1 cellular context compared by ENCODE assay signal in genomic region chr2:201973316-201973715, GRCh38.
TF ChIP-seq lines count a peak whose summit lies in the region.

No MANE protein-coding gene starts in this region.

TF ChIP-seq in SK-N-SH, 30 proteins besides CTCF, POLR2A, EP300 and RAD21 (continued from another document):
- no peak for TF ChIP-seq SMC3 (IDR thresholded peaks at IDR 0.05; ENCODE audit: low read depth, low read length)
- no peak for TF ChIP-seq MAX (IDR thresholded peaks at IDR 0.05; ENCODE audit: low read depth)
- TF ChIP-seq CHD2 (IDR thresholded peaks at IDR 0.05; ENCODE audit: low read length, partially characterized antibody) = no peak
- TF ChIP-seq FOXM1 (IDR thresholded peaks at IDR 0.05; ENCODE audit: low read depth) = no peak
- TF ChIP-seq POLR2AphosphoS5 (IDR thresholded peaks at IDR 0.05; ENCODE audit: low read depth, low read length) = no peak
- TF ChIP-seq SIN3A (IDR thresholded peaks at IDR 0.05; ENCODE audit: borderline replicate concordance, low read depth, low read length) = no peak
- TF ChIP-seq TAF1 (IDR thresholded peaks at IDR 0.05; ENCODE audit: borderline replicate concordance, low read depth, low read length) = no peak
- TF ChIP-seq MXI1 (IDR thresholded peaks at IDR 0.05; ENCODE audit: low read depth, low read length) = no peak
- TF ChIP-seq YY1 (IDR thresholded peaks at IDR 0.05; ENCODE audit: low read depth) = no peak
- no peak for TF ChIP-seq JUND (IDR thresholded peaks at IDR 0.05)
- TF ChIP-seq RFX5 (IDR thresholded peaks at IDR 0.05; ENCODE audit: low read length) = no peak
- TF ChIP-seq ELF1 (IDR thresholded peaks at IDR 0.05) = no peak
- TF ChIP-seq IRF3 (IDR thresholded peaks at IDR 0.05; ENCODE audit: low read depth, low read length) = no peak
- TF ChIP-seq MEF2A (IDR thresholded peaks at IDR 0.05; ENCODE audit: borderline replicate concordance, low read depth) = no peak
- TF ChIP-seq RXRA (IDR thresholded peaks at IDR 0.05; ENCODE audit: borderline replicate concordance, low read depth) = no peak
- TF ChIP-seq FOXJ3 (CRISPR knock-in tag; IDR thresholded peaks at IDR 0.05) = no peak
- TF ChIP-seq FOSL2 (IDR thresholded peaks at IDR 0.05; ENCODE audit: borderline replicate concordance, low read depth) = no peak
- TF ChIP-seq ZBTB33 (IDR thresholded peaks at IDR 0.05; ENCODE audit: borderline replicate concordance, low read depth) = no peak
- no peak for TF ChIP-seq TEAD4 (IDR thresholded peaks at IDR 0.05; ENCODE audit: borderline replicate concordance, insufficient read depth)
